Comparison of ENCODE assay signal across 3 cellular contexts in genomic region chr12:100005846-100006245, GRCh38. TPM values are rescaled to one million over a fixed set of nuclear protein-coding genes. Genes with fewer than 3 reads are reported as not detected.
"Had no signal": no experiment of that assay in that cellular context is flagged by ENCODE, and none has a peak within 500 bp of the region (broad histone marks: within the 10 kb centered on the region; RNA-seq: fewer than 3 reads in every experiment).

No MANE protein-coding gene starts in this region.

RNA-seq across cellular contexts. Expression of gene ANKS1B, which starts 21.1 kb away (rescaled TPM):
- total RNA-seq: glomerular endothelial cell, natural killer cell had no signal
- polyA plus RNA-seq: keratinocyte had no signal
